In genomic region chr7:120865191-120865976, GRCh38 we compare ENCODE assay signal across 32 cellular contexts. TPM values are rescaled to one million over a fixed set of nuclear protein-coding genes. Genes with fewer than 3 reads are reported as not detected.
DNase-seq lines count a peak whose midpoint lies in the region; ATAC-seq and TF ChIP-seq lines count a peak whose summit lies in the region.
"Had no signal": no experiment of that assay in that cellular context is flagged by ENCODE, and none has a peak within 500 bp of the region (broad histone marks: within the 10 kb centered on the region; RNA-seq: fewer than 3 reads in every experiment).

No MANE protein-coding gene starts in this region.

- 54% methylated on average over 1 of the region's 1 CpG for WGBS in right cardiac atrium

- H3K27me3 Mint-ChIP-seq in activated CD4-positive, alpha-beta memory T cell treated with anti-CD3 and anti-CD28 coated beads, Interleukin-2, amount 10 ng/mL, durations not matched to agents 7 days and 5 days, result peaks cover 34% of the 10 kb centered on the region

- no peaks in the 10 kb centered on the region for H3K36me3 ChIP-seq in neuron (ENCODE audit: insufficient read depth, low read length)
- H3K36me3 ChIP-seq: brain microvascular endothelial cell, esophagus squamous epithelium, HAP-1, pancreas, right lobe of liver, stomach had no signal

- H3K9me3 ChIP-seq in right cardiac atrium (ENCODE audit: control insufficient read depth, low read length) (no peaks in the 10 kb centered on the region), neuron (ENCODE audit: low read length) (no peaks in the 10 kb centered on the region)
- H3K9me3 ChIP-seq: esophagus squamous epithelium, HAP-1, pancreas, right lobe of liver, stomach had no signal

- H3K27ac Mint-ChIP-seq in activated CD4-positive, alpha-beta memory T cell treated with anti-CD3 and anti-CD28 coated beads, Interleukin-2, amount 10 ng/mL, durations not matched to agents 7 days and 5 days, result no peak overlapping the region
- H3K27ac Mint-ChIP-seq: activated CD4-positive, alpha-beta memory T cell treated with anti-CD3 and anti-CD28 coated beads for 36 hours; activated T-helper 1 cell treated with anti-CD3 and anti-CD28 coated beads, Interleukin-12 subunit alpha, Interleukin-12 subunit beta, Interleukin-2, Interleukin-4 antibody, amounts not matched to agents 30 ng/mL and 10 ng/mL and 1 ng/mL, durations not matched to agents 14 hours and 24 hours and 36 hours; CD8-positive, alpha-beta memory T cell; natural killer cell; T-helper 17 cell had no signal

- no peaks in the 10 kb centered on the region for H3K4me1 Mint-ChIP-seq in activated CD4-positive, alpha-beta memory T cell treated with anti-CD3 and anti-CD28 coated beads, Interleukin-2, amount 10 ng/mL, durations not matched to agents 7 days and 5 days
- H3K4me1 Mint-ChIP-seq: CD8-positive, alpha-beta memory T cell; natural killer cell had no signal

- CTCF ChIA-PET in activated CD4-positive, alpha-beta memory T cell treated with anti-CD3 and anti-CD28 coated beads, Interleukin-2, amount 10 ng/mL, durations not matched to agents 7 days and 5 days (lab: Charles Lee), result no interaction called here

- H3K4me1 ChIP-seq in right cardiac atrium (ENCODE audit: control insufficient read depth, insufficient read depth, low read length) (peaks cover 3% of the 10 kb centered on the region), neuron (ENCODE audit: insufficient read depth, low read length) (peaks cover 13% of the 10 kb centered on the region)
- H3K4me1 ChIP-seq: esophagus squamous epithelium, pancreas, right lobe of liver, stomach had no signal

- intact Hi-C loops in right cardiac atrium (cut with DNase I) (no loop called here), dorsolateral prefrontal cortex (cut with DNase I) (no loop called here)

- no peaks in the 10 kb centered on the region for H3K9me3 Mint-ChIP-seq in activated CD4-positive, alpha-beta memory T cell treated with anti-CD3 and anti-CD28 coated beads, Interleukin-2, amount 10 ng/mL, durations not matched to agents 7 days and 5 days
- H3K9me3 Mint-ChIP-seq: activated CD4-positive, alpha-beta memory T cell treated with anti-CD3 and anti-CD28 coated beads for 36 hours; activated T-helper 1 cell treated with anti-CD3 and anti-CD28 coated beads, Interleukin-12 subunit alpha, Interleukin-12 subunit beta, Interleukin-2, Interleukin-4 antibody, amounts not matched to agents 30 ng/mL and 10 ng/mL and 1 ng/mL, durations not matched to agents 14 hours and 24 hours and 36 hours; CD8-positive, alpha-beta memory T cell had no signal

- ATAC-seq in HG02610 (IDR thresholded peaks at IDR 0.05; ENCODE audit: unreplicated experiment), result peak; percentile 40
- peak; percentile 19 to 32 for ATAC-seq in right cardiac atrium
- no peak for ATAC-seq in HG03520 (IDR thresholded peaks at IDR 0.05; ENCODE audit: unreplicated experiment)
- ATAC-seq: activated CD4-positive, CD25-positive, alpha-beta regulatory T cell treated with anti-CD3 and anti-CD28 coated beads, Interleukin-2, amount 50 U/mL, for 24 hours; natural killer cell; pancreas; right lobe of liver; T-helper 17 cell had no signal

- H3K27me3 ChIP-seq in right cardiac atrium (ENCODE audit: control insufficient read depth, insufficient read depth) (no peaks in the 10 kb centered on the region), neuron (ENCODE audit: insufficient read depth, low read length) (no peaks in the 10 kb centered on the region), dorsolateral prefrontal cortex (peaks cover 0 to 13% (median 0%) of the 10 kb centered on the region in 45 donors)
- H3K27me3 ChIP-seq: brain microvascular endothelial cell, esophagus squamous epithelium, pancreas, right lobe of liver, stomach had no signal

- H3K4me3 ChIP-seq in right cardiac atrium (ENCODE audit: low read length) (no peak overlapping the region), neuron (ENCODE audit: low read length) (no peak overlapping the region), dorsolateral prefrontal cortex (no peak overlapping the region)
- H3K4me3 ChIP-seq: esophagus squamous epithelium, HAP-1, pancreas, PC-9, right lobe of liver, stomach had no signal

- H3K4me3 Mint-ChIP-seq in activated CD4-positive, alpha-beta memory T cell treated with anti-CD3 and anti-CD28 coated beads, Interleukin-2, amount 10 ng/mL, durations not matched to agents 7 days and 5 days, result no peak overlapping the region
- H3K4me3 Mint-ChIP-seq: activated CD4-positive, alpha-beta memory T cell treated with anti-CD3 and anti-CD28 coated beads for 36 hours; activated T-helper 1 cell treated with anti-CD3 and anti-CD28 coated beads, Interleukin-12 subunit alpha, Interleukin-12 subunit beta, Interleukin-2, Interleukin-4 antibody, amounts not matched to agents 30 ng/mL and 10 ng/mL and 1 ng/mL, durations not matched to agents 14 hours and 24 hours and 36 hours; CD8-positive, alpha-beta memory T cell; natural killer cell; T-helper 17 cell had no signal

- DNase-seq in ACHN, result peak; percentile 23
- no peak for DNase-seq in right cardiac atrium
- no peak for DNase-seq in NCI-H524 treated with DMSO at 0.1 percent for 48 hours (lab: John Stamatoyannopoulos, UW)
- DNase-seq in dorsolateral prefrontal cortex, result no peak
- no peak for DNase-seq in activated CD4-positive, alpha-beta memory T cell treated with anti-CD3 and anti-CD28 coated beads, Interleukin-2, amount 10 ng/mL, durations not matched to agents 7 days and 5 days
- DNase-seq: activated CD4-positive, alpha-beta memory T cell treated with anti-CD3 and anti-CD28 coated beads for 36 hours; activated CD8-positive, alpha-beta memory T cell treated with anti-CD3 and anti-CD28 coated beads, Interleukin-2, amount 50 U/mL, for 4 hours; activated naive CD4-positive, alpha-beta T cell treated with anti-CD3 and anti-CD28 coated beads, Interleukin-2, amount 50 U/mL, for 16 hours; brain microvascular endothelial cell; CD8-positive, alpha-beta memory T cell; DMS153; esophagus squamous epithelium; hippocampal formation; Karpas-422; natural killer cell; NCI-H1417 treated with DMSO at 0.1 percent for 48 hours; NCI-H2081; NCI-H2227 treated with DMSO at 0.1 percent for 48 hours; pancreas; PC-9; right lobe of liver; stimulated activated CD4-positive, alpha-beta T cell treated with anti-CD3 and anti-CD28 coated beads, Interleukin-12 subunit alpha, Interleukin-12 subunit beta, amount 100 ng/mL, for 4 hours; stimulated activated CD4-positive, alpha-beta T cell treated with anti-CD3 and anti-CD28 coated beads, Interleukin-2, amount 100 ng/mL, for 48 hours; stomach; T-helper 17 cell had no signal

- POLR2A ChIA-PET in activated CD4-positive, alpha-beta memory T cell treated with anti-CD3 and anti-CD28 coated beads, Interleukin-2, amount 10 ng/mL, durations not matched to agents 7 days and 5 days (lab: Charles Lee), result no interaction called here

- no peaks in the 10 kb centered on the region for H3K36me3 Mint-ChIP-seq in activated CD4-positive, alpha-beta memory T cell treated with anti-CD3 and anti-CD28 coated beads, Interleukin-2, amount 10 ng/mL, durations not matched to agents 7 days and 5 days (ENCODE audit: low read depth)
- H3K36me3 Mint-ChIP-seq: activated CD4-positive, alpha-beta memory T cell treated with anti-CD3 and anti-CD28 coated beads for 36 hours; CD8-positive, alpha-beta memory T cell; natural killer cell had no signal

- in situ Hi-C loops in ACHN (cut with HindIII; ENCODE audit: low pct_ligation_motif_present, low pct_unique_long_range_greater_than_20kb, low sequenced_read_pairs), result no loop called here

- peak overlapping the region; percentile 37 for H2AFZ ChIP-seq in neuron (ENCODE audit: low read depth, low read length)
- H2AFZ ChIP-seq: PC-9 had no signal

- H3K27ac ChIP-seq in right cardiac atrium (ENCODE audit: low read length) (no peak overlapping the region), dorsolateral prefrontal cortex (no peak overlapping the region)
- H3K27ac ChIP-seq: brain microvascular endothelial cell, esophagus squamous epithelium, pancreas, PC-9, right lobe of liver, stomach had no signal

- no peak for TF ChIP-seq CTCF in dorsolateral prefrontal cortex (IDR thresholded peaks at IDR 0.05 in 54 of 56, conservative IDR thresholded peaks at IDR 0.05 in 2 of 56; ENCODE audit: low read depth in 1 of 56, partially characterized antibody in 56 of 56)

RNA-seq across cellular contexts. Expression of gene TSPAN12, which starts 7.4 kb away (rescaled TPM):
- total RNA-seq in right cardiac atrium (10 to 100 TPM; 43.4 to 63.7 (median 59.9) TPM), dorsolateral prefrontal cortex (10 to 100 TPM in 1 of 120 experiments, 1 to 10 TPM in 119; 1.6 to 13.4 (median 4.7) TPM)
- 37.6 TPM for polyA plus RNA-seq in right cardiac atrium
- total RNA-seq in activated CD4-positive, alpha-beta memory T cell treated with anti-CD3 and anti-CD28 coated beads, Interleukin-2, amount 10 ng/mL, durations not matched to agents 7 days and 5 days, result not detected
- total RNA-seq: activated CD4-positive, alpha-beta memory T cell treated with anti-CD3 and anti-CD28 coated beads for 36 hours; activated T-helper 1 cell treated with anti-CD3 and anti-CD28 coated beads, Interleukin-12 subunit alpha, Interleukin-12 subunit beta, Interleukin-2, Interleukin-4 antibody, amounts not matched to agents 30 ng/mL and 10 ng/mL and 1 ng/mL, durations not matched to agents 14 hours and 24 hours and 36 hours; CD8-positive, alpha-beta memory T cell; natural killer cell; T-helper 17 cell had no signal
- polyA plus RNA-seq: BJ; CD8-positive, alpha-beta memory T cell had no signal
